ENCODE assay signal across 8 cellular contexts in genomic region chr2:191555092-191555742, GRCh38.
DNase-seq lines count a peak whose midpoint lies in the region; ATAC-seq and TF ChIP-seq lines count a peak whose summit lies in the region.

No MANE protein-coding gene starts in this region.

- H3K4me1 ChIP-seq in lung (ENCODE audit: control insufficient read depth in 2 of 2, insufficient read depth in 2 of 2, low read length in 2 of 2) = no peaks in the 10 kb centered on the region

- no peaks in the 10 kb centered on the region for H3K36me3 ChIP-seq in lung (ENCODE audit: control insufficient read depth in 2 of 2, insufficient read depth in 2 of 2, low read length in 2 of 2)

- 3 to 4% methylated on average over 10 of the region's 10 CpGs for WGBS in lung, 2 donors

- DNase-seq in COLO829 (ENCODE audit: low spot score) (peak; percentile 69), NCI-H748 (lab: John Stamatoyannopoulos, UW; ENCODE audit: unreplicated experiment) (peak; percentile 87), lung (ENCODE audit: low spot score) (peak; percentile 85)
- peak; percentile 63 to 81 for DNase-seq in activated CD4-positive, alpha-beta T cell treated with anti-CD3 and anti-CD28 coated beads, Interleukin-2, amount 50 U/mL, for 24 hours (ENCODE audit: low read depth in 1 of 2, low spot score in 1 of 2)
- DNase-seq in effector CD4-positive, alpha-beta T cell = peak; percentile 78
- peak; percentile 56 for DNase-seq in stimulated activated CD8-positive, alpha-beta memory T cell treated with anti-CD3 and anti-CD28 coated beads, Interleukin-12 subunit alpha, Interleukin-12 subunit beta, amount 100 ng/mL, for 4 hours (ENCODE audit: low read depth)

- peak; percentile 82 for TF ChIP-seq CTCF in lung (IDR thresholded peaks at IDR 0.05; ENCODE audit: control extremely low read depth, extremely low read depth)

- no peak overlapping the region for H3K4me3 ChIP-seq in lung

- H3K27ac ChIP-seq in lung (ENCODE audit: low read depth in 1 of 2, low read length in 1 of 2) = no peak overlapping the region

- H3K9me3 ChIP-seq in lung (ENCODE audit: control insufficient read depth in 2 of 2, insufficient read depth in 1 of 2, low read length in 1 of 2) = no peaks in the 10 kb centered on the region

- ATAC-seq in GM19455 (IDR thresholded peaks at IDR 0.05; ENCODE audit: unreplicated experiment) (peak; percentile 94), HG03520 (IDR thresholded peaks at IDR 0.05; ENCODE audit: unreplicated experiment) (peak; percentile 96), lung (ENCODE audit: insufficient read depth, low FRiP score) (peak; percentile 90)

- no peaks in the 10 kb centered on the region for H3K27me3 ChIP-seq in lung (ENCODE audit: control insufficient read depth, insufficient read depth)
